In the genomic region with DNA sequence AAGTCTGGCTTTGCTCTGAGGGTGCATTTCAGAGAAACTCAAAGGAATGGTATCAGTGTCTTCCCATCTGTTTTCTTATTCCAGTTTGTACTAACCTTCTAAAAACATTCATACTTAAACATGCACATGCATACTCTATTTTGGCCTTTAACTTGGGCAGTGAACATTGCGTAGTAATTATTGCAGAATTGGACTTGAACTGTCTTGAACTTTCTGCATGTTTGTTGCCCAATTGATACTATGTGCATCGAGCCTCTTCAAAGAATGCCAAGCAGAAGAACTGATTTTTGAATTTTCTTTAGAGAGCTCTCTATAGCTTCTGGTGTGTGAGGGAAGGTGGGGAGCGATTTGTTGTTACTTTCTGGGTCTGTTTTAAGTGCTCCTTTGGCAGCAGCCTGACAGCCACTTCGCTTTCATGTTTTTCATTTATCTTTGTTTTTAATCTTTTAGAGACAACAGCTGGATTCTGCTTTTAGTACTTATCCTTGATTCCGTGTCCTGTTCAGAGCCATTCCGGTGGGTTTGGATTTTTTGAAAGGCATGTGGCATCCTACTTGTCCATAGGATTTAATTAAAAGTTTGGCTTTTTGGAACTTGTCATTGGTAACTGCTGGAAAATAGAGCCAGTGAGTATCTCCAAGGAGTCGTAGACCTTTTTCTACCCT, we compare ENCODE assay signal across 26 cellular contexts.
"Had no signal": no experiment of that assay in that cellular context is flagged by ENCODE, and none has a peak within 500 bp of the region (broad histone marks: within the 10 kb centered on the region; RNA-seq: fewer than 3 reads in every experiment).

No MANE protein-coding gene starts in this region.

- DNase-seq: activated CD4-positive, alpha-beta memory T cell treated with anti-CD3 and anti-CD28 coated beads for 36 hours; activated CD4-positive, alpha-beta T cell treated with anti-CD3 and anti-CD28 coated beads for 36 hours; activated CD4-positive, alpha-beta T cell treated with anti-CD3 and anti-CD28 coated beads, Interleukin-2, amount 10 ng/mL, durations not matched to agents 24 days and 14 days; activated CD4-positive, CD25-positive, alpha-beta regulatory T cell; activated CD4-positive, CD25-positive, alpha-beta regulatory T cell treated with anti-CD3 and anti-CD28 coated beads, Interleukin-2, amount 50 U/mL, for 72 hours; activated CD8-positive, alpha-beta memory T cell treated with anti-CD3 and anti-CD28 coated beads, Interleukin-2, amount 10 ng/mL, durations not matched to agents 7 days and 5 days; activated CD8-positive, alpha-beta memory T cell treated with anti-CD3 and anti-CD28 coated beads, Interleukin-2, amount 50 U/mL, for 4 hours; activated CD8-positive, alpha-beta T cell treated with anti-CD3 and anti-CD28 coated beads, Interleukin-2, amount 10 ng/mL, durations not matched to agents 7 days and 5 days; activated effector memory CD4-positive, alpha-beta T cell treated with anti-CD3 and anti-CD28 coated beads, Interleukin-2, amount 50 U/mL, for 16 hours; activated naive CD4-positive, alpha-beta T cell treated with anti-CD3 and anti-CD28 coated beads for 36 hours; activated naive CD8-positive, alpha-beta T cell treated with anti-CD3 and anti-CD28 coated beads for 36 hours; activated naive CD8-positive, alpha-beta T cell treated with anti-CD3 and anti-CD28 coated beads, Interleukin-2, amount 50 U/mL, for 24 hours; activated T-cell treated with anti-CD3 and anti-CD28 coated beads, Interleukin-2, amount 50 U/mL, for 1 hour; activated T-cell treated with anti-CD3 and anti-CD28 coated beads, Interleukin-2, amount 50 U/mL, for 48 hours; caudate nucleus; colonic mucosa; dorsolateral prefrontal cortex; effector memory CD4-positive, alpha-beta T cell; endodermal cell; foreskin melanocyte; heart right ventricle; T-helper 2 cell had no signal

- H3K36me3 Mint-ChIP-seq: activated CD4-positive, alpha-beta memory T cell treated with anti-CD3 and anti-CD28 coated beads for 36 hours; activated CD8-positive, alpha-beta memory T cell treated with anti-CD3 and anti-CD28 coated beads, Interleukin-2, amount 10 ng/mL, durations not matched to agents 7 days and 5 days; activated naive CD4-positive, alpha-beta T cell treated with anti-CD3 and anti-CD28 coated beads, Interleukin-2, amount 50 U/mL, for 24 hours; activated naive CD8-positive, alpha-beta T cell treated with anti-CD3 and anti-CD28 coated beads for 36 hours had no signal

- H3K27ac ChIP-seq: colonic mucosa, gastroesophageal sphincter, heart right ventricle had no signal

- H3K4me1 ChIP-seq: colonic mucosa, gastroesophageal sphincter had no signal

- H3K27me3 ChIP-seq: colonic mucosa, gastroesophageal sphincter, heart right ventricle had no signal

- H3K4me3 Mint-ChIP-seq: activated CD4-positive, alpha-beta memory T cell treated with anti-CD3 and anti-CD28 coated beads for 36 hours; activated CD4-positive, alpha-beta T cell treated with anti-CD3 and anti-CD28 coated beads for 36 hours; activated CD4-positive, alpha-beta T cell treated with anti-CD3 and anti-CD28 coated beads, Interleukin-2, amount 10 ng/mL, durations not matched to agents 24 days and 14 days; activated CD8-positive, alpha-beta memory T cell treated with anti-CD3 and anti-CD28 coated beads, Interleukin-2, amount 10 ng/mL, durations not matched to agents 7 days and 5 days; activated CD8-positive, alpha-beta T cell treated with anti-CD3 and anti-CD28 coated beads, Interleukin-2, amount 10 ng/mL, durations not matched to agents 7 days and 5 days; activated naive CD4-positive, alpha-beta T cell treated with anti-CD3 and anti-CD28 coated beads for 36 hours; activated naive CD4-positive, alpha-beta T cell treated with anti-CD3 and anti-CD28 coated beads, Interleukin-2, amount 50 U/mL, for 24 hours; activated naive CD8-positive, alpha-beta T cell treated with anti-CD3 and anti-CD28 coated beads for 36 hours; activated naive CD8-positive, alpha-beta T cell treated with anti-CD3 and anti-CD28 coated beads, Interleukin-2, amount 50 U/mL, for 24 hours; activated T-helper 1 cell treated with anti-CD3 and anti-CD28 coated beads, Interleukin-12 subunit alpha, Interleukin-12 subunit beta, Interleukin-2, Interleukin-4 antibody, amounts not matched to agents 30 ng/mL and 10 ng/mL and 1 ng/mL, durations not matched to agents 14 hours and 24 hours and 36 hours; endodermal cell had no signal

- H3K9me3 ChIP-seq: colonic mucosa, gastroesophageal sphincter, heart right ventricle had no signal

- H3K4me1 Mint-ChIP-seq: activated CD4-positive, alpha-beta T cell treated with anti-CD3 and anti-CD28 coated beads, Interleukin-2, amount 10 ng/mL, durations not matched to agents 24 days and 14 days; activated CD8-positive, alpha-beta memory T cell treated with anti-CD3 and anti-CD28 coated beads, Interleukin-2, amount 10 ng/mL, durations not matched to agents 7 days and 5 days; activated naive CD4-positive, alpha-beta T cell treated with anti-CD3 and anti-CD28 coated beads, Interleukin-2, amount 50 U/mL, for 24 hours; activated naive CD8-positive, alpha-beta T cell treated with anti-CD3 and anti-CD28 coated beads for 36 hours; activated naive CD8-positive, alpha-beta T cell treated with anti-CD3 and anti-CD28 coated beads, Interleukin-2, amount 50 U/mL, for 24 hours; endodermal cell had no signal

- H3K27ac Mint-ChIP-seq: activated CD4-positive, alpha-beta memory T cell treated with anti-CD3 and anti-CD28 coated beads for 36 hours; activated CD4-positive, alpha-beta T cell treated with anti-CD3 and anti-CD28 coated beads for 36 hours; activated CD4-positive, alpha-beta T cell treated with anti-CD3 and anti-CD28 coated beads, Interleukin-2, amount 10 ng/mL, durations not matched to agents 24 days and 14 days; activated CD8-positive, alpha-beta memory T cell treated with anti-CD3 and anti-CD28 coated beads, Interleukin-2, amount 10 ng/mL, durations not matched to agents 7 days and 5 days; activated CD8-positive, alpha-beta T cell treated with anti-CD3 and anti-CD28 coated beads, Interleukin-2, amount 10 ng/mL, durations not matched to agents 7 days and 5 days; activated naive CD4-positive, alpha-beta T cell treated with anti-CD3 and anti-CD28 coated beads for 36 hours; activated naive CD4-positive, alpha-beta T cell treated with anti-CD3 and anti-CD28 coated beads, Interleukin-2, amount 50 U/mL, for 24 hours; activated naive CD8-positive, alpha-beta T cell treated with anti-CD3 and anti-CD28 coated beads for 36 hours; activated naive CD8-positive, alpha-beta T cell treated with anti-CD3 and anti-CD28 coated beads, Interleukin-2, amount 50 U/mL, for 24 hours; activated T-helper 1 cell treated with anti-CD3 and anti-CD28 coated beads, Interleukin-12 subunit alpha, Interleukin-12 subunit beta, Interleukin-2, Interleukin-4 antibody, amounts not matched to agents 30 ng/mL and 10 ng/mL and 1 ng/mL, durations not matched to agents 14 hours and 24 hours and 36 hours; activated T-helper 2 cell treated with anti-CD3 and anti-CD28 coated beads, Interferon-gamma antibody, Interleukin-2, Interleukin-4, amounts not matched to agents 10 μg/mL and 5 μg/mL and 100 μg/mL, durations not matched to agents 14 hours and 24 hours and 36 hours; endodermal cell had no signal

- H3K36me3 ChIP-seq: colonic mucosa, gastroesophageal sphincter, heart right ventricle had no signal

- H3K9me3 Mint-ChIP-seq: activated CD4-positive, alpha-beta memory T cell treated with anti-CD3 and anti-CD28 coated beads for 36 hours; activated CD4-positive, alpha-beta T cell treated with anti-CD3 and anti-CD28 coated beads, Interleukin-2, amount 10 ng/mL, durations not matched to agents 24 days and 14 days; activated naive CD4-positive, alpha-beta T cell treated with anti-CD3 and anti-CD28 coated beads for 36 hours; activated naive CD4-positive, alpha-beta T cell treated with anti-CD3 and anti-CD28 coated beads, Interleukin-2, amount 50 U/mL, for 24 hours; activated naive CD8-positive, alpha-beta T cell treated with anti-CD3 and anti-CD28 coated beads for 36 hours; activated naive CD8-positive, alpha-beta T cell treated with anti-CD3 and anti-CD28 coated beads, Interleukin-2, amount 50 U/mL, for 24 hours; activated T-helper 1 cell treated with anti-CD3 and anti-CD28 coated beads, Interleukin-12 subunit alpha, Interleukin-12 subunit beta, Interleukin-2, Interleukin-4 antibody, amounts not matched to agents 30 ng/mL and 10 ng/mL and 1 ng/mL, durations not matched to agents 14 hours and 24 hours and 36 hours; activated T-helper 2 cell treated with anti-CD3 and anti-CD28 coated beads, Interferon-gamma antibody, Interleukin-2, Interleukin-4, amounts not matched to agents 10 μg/mL and 5 μg/mL and 100 μg/mL, durations not matched to agents 14 hours and 24 hours and 36 hours; endodermal cell had no signal

- H3K4me3 ChIP-seq: colonic mucosa, gastroesophageal sphincter, heart right ventricle had no signal
